ENCODE assay signal across 25 cellular contexts in genomic region chr5:82794876-82795275, GRCh38.
DNase-seq lines count a peak whose midpoint lies in the region; ATAC-seq, FAIRE-seq and TF ChIP-seq lines count a peak whose summit lies in the region.
"Had no signal": no experiment of that assay in that cellular context is flagged by ENCODE, and none has a peak within 500 bp of the region (broad histone marks: within the 10 kb centered on the region; RNA-seq: fewer than 3 reads in every experiment).

No MANE protein-coding gene starts in this region.

- no peaks in the 10 kb centered on the region for H3F3A ChIP-seq in GM23248 (ENCODE audit: insufficient read depth)
- H3F3A ChIP-seq in PC-3 (ENCODE audit: low read length, unreplicated experiment) = no peaks in the 10 kb centered on the region

- TF ChIP-seq POLR2A in tibial nerve (IDR thresholded peaks at IDR 0.05) = no peak

- DNase-seq in GM23248 = peak; percentile 32
- peak; percentile 73 for DNase-seq in PC-3
- DNase-seq in epithelial cell of esophagus (ENCODE audit: low read depth) = peak; percentile 47
- no peak for DNase-seq in osteoblast (ENCODE audit: insufficient read length, low spot score, missing footprints)
- no peak for DNase-seq in right cardiac atrium
- DNase-seq in tibial nerve (ENCODE audit: low spot score in 2 of 2) = no peak
- no peak for DNase-seq in urothelium cell line (ENCODE audit: low spot score)
- DNase-seq: CD4-positive, CD25-positive, alpha-beta regulatory T cell; DMS153; DND-41; H9; HFFc6; KBM-7; MM.1S; NCI-H2029; NCI-H446 treated with DMSO at 0.1 percent for 48 hours; NCI-H526; NCI-H82; NK-92 treated with Interleukin-12 subunit alpha and Interleukin-12 subunit beta, amount 100 ng/mL, for 24 hours; PC-9; SHP77 had no signal

- H3K36me3 ChIP-seq in GM23248 (ENCODE audit: low read depth) (no peaks in the 10 kb centered on the region), PC-3 (ENCODE audit: low read depth, low read length) (peaks cover 3% of the 10 kb centered on the region; the same call in 1 of the 2 replicates), osteoblast (ENCODE audit: insufficient read depth, low read length) (no peaks in the 10 kb centered on the region), tibial nerve (no peaks in the 10 kb centered on the region)
- H3K36me3 ChIP-seq: BLaER1 had no signal

- TF ChIP-seq CTCF in PC-3 (conservative IDR thresholded peaks at IDR 0.05; ENCODE audit: low read depth, low read length) = no peak
- no peak for TF ChIP-seq CTCF in epithelial cell of esophagus (IDR thresholded peaks at IDR 0.05; ENCODE audit: insufficient read depth, low read depth, low read length, missing control alignments)
- no peak for TF ChIP-seq CTCF in osteoblast (IDR thresholded peaks at IDR 0.05; ENCODE audit: extremely low read depth, low read depth, low read length)
- no peak for TF ChIP-seq CTCF in tibial nerve (IDR thresholded peaks at IDR 0.05)

- H3K4me3 ChIP-seq in GM23248 (no peak overlapping the region), PC-3 (ENCODE audit: low read length) (no peak overlapping the region), epithelial cell of esophagus (ENCODE audit: low read length) (no peak overlapping the region), osteoblast (ENCODE audit: insufficient read depth, low read length) (no peak overlapping the region), right cardiac atrium (ENCODE audit: low read length) (no peak overlapping the region), tibial nerve (no peak overlapping the region)
- H3K4me3 ChIP-seq: BLaER1, PC-9 had no signal

- no peak for FAIRE-seq in urothelium cell line (lab: Jason Lieb, UNC)
- FAIRE-seq: GM18507 had no signal

- H3K4me2 ChIP-seq in GM23248 (ENCODE audit: unreplicated experiment) = no peak overlapping the region
- no peak overlapping the region for H3K4me2 ChIP-seq in PC-3 (ENCODE audit: low read length)
- H3K4me2 ChIP-seq in osteoblast (ENCODE audit: insufficient read depth, low read length) = no peak overlapping the region
- H3K4me2 ChIP-seq: BLaER1, PC-9 had no signal

- H3K27ac ChIP-seq in GM23248 (no peak overlapping the region), PC-3 (ENCODE audit: low read length) (peak overlapping the region; percentile 38), osteoblast (ENCODE audit: low read depth, low read length) (no peak overlapping the region), right cardiac atrium (ENCODE audit: low read length) (no peak overlapping the region), tibial nerve (no peak overlapping the region)
- H3K27ac ChIP-seq: BLaER1, PC-9, RWPE1 had no signal

- H3K9me3 ChIP-seq in GM23248 (ENCODE audit: low read depth) = no peaks in the 10 kb centered on the region
- H3K9me3 ChIP-seq in PC-3 (ENCODE audit: low read length) = no peaks in the 10 kb centered on the region
- no peaks in the 10 kb centered on the region for H3K9me3 ChIP-seq in osteoblast (ENCODE audit: low read depth, low read length)
- H3K9me3 ChIP-seq in right cardiac atrium (ENCODE audit: control insufficient read depth, low read length) = no peaks in the 10 kb centered on the region
- H3K9me3 ChIP-seq in tibial nerve = no peaks in the 10 kb centered on the region
- H3K9me3 ChIP-seq: BLaER1 had no signal

- in situ Hi-C loops in GM23248 (cut with MboI) = loop anchor here (25.0 kb wide), 1 partner anchor 433 kb away; no protein-coding TSS in a partner anchor

- CTCF ChIA-PET in PC-3 (lab: Charles Lee) = interaction anchor here (0.6 kb wide), 1 partner anchor 636 kb away, joined by 3 read pairs; no protein-coding TSS in a partner anchor

- POLR2A ChIA-PET in PC-3 (lab: Charles Lee; ENCODE audit: unreplicated experiment) = no interaction called here

- 51 to 58% methylated on average over 2 of the region's 2 CpGs for WGBS in GM23248 (ENCODE audit: low coverage in 1 of 2, low lambda C conversion rate in 2 of 2, missing lambda C conversion rate in 2 of 2), 2 experiments
- WGBS in right cardiac atrium = 92% methylated on average over 2 of the region's 2 CpGs
- WGBS in tibial nerve, 2 donors = 84 to 93% methylated on average over 2 of the region's 2 CpGs

- peak; percentile 56 for ATAC-seq in PC-3
- ATAC-seq in right cardiac atrium = no peak
- no peak for ATAC-seq in HG03521 (IDR thresholded peaks at IDR 0.05; ENCODE audit: unreplicated experiment)

- no peak for TF ChIP-seq EP300 in tibial nerve (IDR thresholded peaks at IDR 0.05)

- H3K27me3 ChIP-seq in GM23248 (replicated peaks; ENCODE audit: insufficient read depth) (no peaks in the 10 kb centered on the region), PC-3 (ENCODE audit: low read length) (no peaks in the 10 kb centered on the region), osteoblast (ENCODE audit: insufficient read depth, low read length) (no peaks in the 10 kb centered on the region), right cardiac atrium (ENCODE audit: control insufficient read depth, insufficient read depth) (no peaks in the 10 kb centered on the region), tibial nerve (no peaks in the 10 kb centered on the region)
- H3K27me3 ChIP-seq: BLaER1 had no signal

- intact Hi-C loops in PC-3 (cut with micrococcal nuclease) (loop anchor here (5.0 kb wide), 1 partner anchor 153 kb away; no protein-coding TSS in a partner anchor), right cardiac atrium (cut with DNase I) (loop anchor here in 1 of 4 donors (10.0 kb wide), 1 partner anchor 150 kb away; no protein-coding TSS in a partner anchor)

- H3K9me2 ChIP-seq in GM23248 (ENCODE audit: insufficient read depth) = no peaks in the 10 kb centered on the region
- no peaks in the 10 kb centered on the region for H3K9me2 ChIP-seq in PC-3 (replicated peaks; ENCODE audit: low read length)

- H3K9ac ChIP-seq in GM23248 (no peak overlapping the region), PC-3 (ENCODE audit: low read length) (no peak overlapping the region)
- H3K9ac ChIP-seq: BLaER1 had no signal

- BruUV-seq in PC-3 (replicated peaks; lab: Mats Ljungman, UMichigan) = no TSS peak

- H4K20me1 ChIP-seq in GM23248 (ENCODE audit: insufficient read depth) = no peaks in the 10 kb centered on the region
- no peaks in the 10 kb centered on the region for H4K20me1 ChIP-seq in PC-3 (ENCODE audit: low read length)
- H4K20me1 ChIP-seq in osteoblast (ENCODE audit: insufficient read depth, low read length) = no peaks in the 10 kb centered on the region
- H4K20me1 ChIP-seq: BLaER1 had no signal

- H3K79me2 ChIP-seq in GM23248 (ENCODE audit: insufficient read depth) (no peaks in the 10 kb centered on the region), PC-3 (ENCODE audit: low read length) (no peaks in the 10 kb centered on the region), osteoblast (ENCODE audit: insufficient read depth, low read length) (no peaks in the 10 kb centered on the region)

- H2AFZ ChIP-seq in GM23248 (no peak overlapping the region), PC-3 (ENCODE audit: low read length) (no peak overlapping the region), osteoblast (ENCODE audit: low read length) (peak overlapping the region; percentile 27)
- H2AFZ ChIP-seq: PC-9 had no signal

- H3K4me1 ChIP-seq in GM23248 (ENCODE audit: insufficient read depth) = no peaks in the 10 kb centered on the region
- H3K4me1 ChIP-seq in PC-3 (ENCODE audit: insufficient read depth, low read length) = peaks cover 8% of the 10 kb centered on the region
- no peaks in the 10 kb centered on the region for H3K4me1 ChIP-seq in osteoblast (ENCODE audit: insufficient read depth, low read length)
- no peaks in the 10 kb centered on the region for H3K4me1 ChIP-seq in right cardiac atrium (ENCODE audit: control insufficient read depth, insufficient read depth, low read length)
- H3K4me1 ChIP-seq in tibial nerve = no peaks in the 10 kb centered on the region
- H3K4me1 ChIP-seq: BLaER1 had no signal

Comparison
In these comparisons a context has a peak if more than half of its experiments do, and no peak if none do; other contexts are left out.
1. DNase-seq: peak in GM23248 (single experiment), PC-3 (single experiment) and epithelial cell of esophagus (single experiment); none in osteoblast (single experiment), right cardiac atrium (0 of 3), tibial nerve (0 of 2) and urothelium cell line (single experiment).